ENCODE assay signal across 8 cellular contexts in the genomic region with DNA sequence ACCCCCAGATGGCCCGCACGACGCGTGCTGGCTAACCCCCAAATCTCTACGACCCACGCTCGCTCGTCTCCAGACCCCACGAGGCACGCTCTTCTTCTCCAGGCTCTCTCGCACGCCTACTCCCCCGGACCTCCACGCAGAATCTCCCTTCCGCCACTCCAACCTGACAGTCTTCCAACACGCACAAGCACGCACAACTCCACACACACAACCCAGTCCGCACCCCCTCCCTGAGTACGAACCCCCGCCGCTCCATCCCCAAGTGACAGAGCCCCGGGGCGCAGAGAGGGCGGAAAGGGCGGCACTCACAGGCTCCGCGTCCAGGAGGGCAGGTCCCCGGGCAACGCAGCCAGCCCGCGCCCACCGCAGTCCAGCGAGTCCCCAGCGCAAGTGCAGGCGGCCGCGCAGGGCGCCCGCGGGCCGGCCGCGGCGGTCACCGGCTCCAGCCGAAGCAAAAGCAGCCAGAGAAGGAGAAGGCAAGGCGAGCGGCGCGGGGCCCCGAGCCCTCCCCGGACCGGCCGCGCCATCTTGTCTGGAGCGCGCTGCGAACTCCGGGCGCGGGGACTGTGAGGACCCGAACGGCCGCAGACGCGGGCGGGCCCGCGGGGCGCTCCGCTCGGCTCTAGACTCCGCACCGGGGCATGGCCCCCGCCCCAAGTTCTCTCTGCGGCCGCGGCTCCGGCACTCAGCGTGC. TPM values are rescaled to one million over a fixed set of nuclear protein-coding genes. Genes with fewer than 3 reads are reported as not detected.
A peak's percentile ranks its signal among the peaks of the same experiment; 100 is the strongest.
DNase-seq lines count a peak whose midpoint lies in the region; ATAC-seq lines count a peak whose summit lies in the region.

No MANE protein-coding gene starts in this region.

- peak overlapping the region; percentile 49 for H3K4me2 ChIP-seq in Karpas-422 (ENCODE audit: low read depth, low read length, poor library complexity, severe bottlenecking)

- H3K27ac ChIP-seq in Karpas-422 (ENCODE audit: low read length) = no peak overlapping the region

- H3K9me3 ChIP-seq in Karpas-422 (ENCODE audit: low read length) = no peaks in the 10 kb centered on the region

- peaks cover 70% of the 10 kb centered on the region for H3K4me1 ChIP-seq in Karpas-422 (ENCODE audit: low read length)

- H3K79me2 ChIP-seq in Karpas-422 (ENCODE audit: low read length) = peaks cover 19% of the 10 kb centered on the region; the same call in 1 of the 2 replicates

- no peaks in the 10 kb centered on the region for H3K9me2 ChIP-seq in Karpas-422 (replicated peaks; ENCODE audit: insufficient read depth, low read length)

- H3K9ac ChIP-seq in Karpas-422 (ENCODE audit: low read length) = peak overlapping the region; percentile 63

- no peak overlapping the region for H2AFZ ChIP-seq in Karpas-422 (ENCODE audit: low read length)

- DNase-seq in ELF-1 (ENCODE audit: low read depth, low spot score) (peak; percentile 46), Karpas-422 (no peak), activated gamma-delta T cell treated with Interleukin-2 at 50 U/mL for 16 hours (peak; percentile 19), Right ventricle myocardium superior (peak; percentile 62), posterior vena cava (ENCODE audit: low spot score) (peak; percentile 84), cerebellum (ENCODE audit: low spot score) (no peak), MV-4-11 (lab: John Stamatoyannopoulos, UW) (no peak)

- ATAC-seq in GM21619 (IDR thresholded peaks at IDR 0.05; ENCODE audit: unreplicated experiment) (peak; percentile 15), Right ventricle myocardium superior (ENCODE audit: poor library complexity) (peak; percentile 12)

- no peaks in the 10 kb centered on the region for H3K27me3 ChIP-seq in Karpas-422 (ENCODE audit: low read length)

- intact Hi-C loops in Right ventricle myocardium superior (cut with DNase I) (loop anchor here (5.0 kb wide), 1 partner anchor 93 kb away; no protein-coding TSS in a partner anchor), posterior vena cava (cut with DNase I) (loop anchor here (5.0 kb wide), 1 partner anchor 93 kb away; no protein-coding TSS in a partner anchor)

- no peaks in the 10 kb centered on the region for H3K36me3 ChIP-seq in Karpas-422 (ENCODE audit: insufficient read depth, low read length)

- H3K4me3 ChIP-seq in Karpas-422 (ENCODE audit: low read length) = peak overlapping the region; percentile 67

- no peaks in the 10 kb centered on the region for H4K20me1 ChIP-seq in Karpas-422 (ENCODE audit: insufficient read depth, low read depth, low read length)

RNA-seq across cellular contexts. Expression of gene LRIG1, which starts 0.8 kb away (rescaled TPM):
- 52.4 and 75.4 TPM in 2 replicates for total RNA-seq in Karpas-422 (2014; rRNA removed; shearing (Covaris generic); ENCODE audit: low replicate concordance)
- 93.9 TPM for total RNA-seq in Right ventricle myocardium superior
- 10 to 100 TPM; 55.7 to 83.8 TPM for total RNA-seq in posterior vena cava
- total RNA-seq in cerebellum = 87.7 TPM

Comparison
In these comparisons a context has a peak if more than half of its experiments do, and no peak if none do; other contexts are left out.
1. DNase-seq: peak in ELF-1 (single experiment), activated gamma-delta T cell treated with Interleukin-2 at 50 U/mL for 16 hours (single experiment), Right ventricle myocardium superior (single experiment) and posterior vena cava (single experiment); none in Karpas-422 (single experiment), cerebellum (single experiment) and MV-4-11 (single experiment).